8 cellular contexts compared by ENCODE assay signal in genomic region chrX:103585421-103586313, GRCh38. TPM values are rescaled to one million over a fixed set of nuclear protein-coding genes. Genes with fewer than 3 reads are reported as not detected.
DNase-seq lines count a peak whose midpoint lies in the region; ATAC-seq and TF ChIP-seq lines count a peak whose summit lies in the region.

TCEAL4 (plus strand) TSS chrX:103585515; CDS start chrX:103586676, 1,161 bp downstream.

- H3K4me3 ChIP-seq in foreskin fibroblast (ENCODE audit: low read depth in 1 of 2, low read length in 2 of 2) (peak within 1 kb of the TSS; percentile 74 to 76), transverse colon (peak within 1 kb of the TSS; percentile 48 to 64 (median 56))

- H3K4me3 Mint-ChIP-seq in activated T-helper 2 cell treated with anti-CD3 and anti-CD28 coated beads, Interferon-gamma antibody, Interleukin-2, Interleukin-4, amounts not matched to agents 10 μg/mL and 5 μg/mL and 100 μg/mL, durations not matched to agents 14 hours and 24 hours and 36 hours (ENCODE audit: low read depth), result peak within 1 kb of the TSS; percentile 79
- peak within 1 kb of the TSS; percentile 74 for H3K4me3 Mint-ChIP-seq in natural killer cell treated with Interleukin-12 subunit alpha and Interleukin-12 subunit beta and Interleukin-15 and Interleukin-18, amount 100 ng/mL, for 72 hours

- H3K4me1 Mint-ChIP-seq in activated T-helper 2 cell treated with anti-CD3 and anti-CD28 coated beads, Interferon-gamma antibody, Interleukin-2, Interleukin-4, amounts not matched to agents 10 μg/mL and 5 μg/mL and 100 μg/mL, durations not matched to agents 14 hours and 24 hours and 36 hours (ENCODE audit: low read depth), result peaks cover 3% of the 10 kb centered on the region
- H3K4me1 Mint-ChIP-seq in natural killer cell treated with Interleukin-12 subunit alpha and Interleukin-12 subunit beta and Interleukin-15 and Interleukin-18, amount 100 ng/mL, for 72 hours (ENCODE audit: low read depth in 2 of 2), result peaks cover 4 to 5% of the 10 kb centered on the region in 2 donors

- TF ChIP-seq POLR2A in transverse colon (IDR thresholded peaks at IDR 0.05), result peak; percentile 26

- peak within 1 kb of the TSS; percentile 78 to 87 (median 84) for H3K27ac ChIP-seq in transverse colon

- peaks cover 7% of the 10 kb centered on the region for H3K9me3 Mint-ChIP-seq in activated T-helper 2 cell treated with anti-CD3 and anti-CD28 coated beads, Interferon-gamma antibody, Interleukin-2, Interleukin-4, amounts not matched to agents 10 μg/mL and 5 μg/mL and 100 μg/mL, durations not matched to agents 14 hours and 24 hours and 36 hours
- H3K9me3 Mint-ChIP-seq in natural killer cell treated with Interleukin-12 subunit alpha and Interleukin-12 subunit beta and Interleukin-15 and Interleukin-18, amount 100 ng/mL, for 72 hours, result no peaks in the 10 kb centered on the region

- H3K9me3 ChIP-seq in transverse colon, result no peaks in the 10 kb centered on the region

- DNase-seq in ACHN, result peak; percentile 11
- DNase-seq in NCI-H524 (lab: John Stamatoyannopoulos, UW), result peak; percentile 12 to 48
- DNase-seq in activated T-helper 2 cell treated with anti-CD3 and anti-CD28 coated beads, Interferon-gamma antibody, Interleukin-2, Interleukin-4, amounts not matched to agents 10 μg/mL and 5 μg/mL and 100 μg/mL, durations not matched to agents 14 hours and 24 hours and 36 hours (ENCODE audit: low spot score), result no peak
- peak in 1 of 2 donors; percentile 71 for DNase-seq in foreskin fibroblast
- DNase-seq in natural killer cell treated with Interleukin-12 subunit alpha and Interleukin-12 subunit beta and Interleukin-15 and Interleukin-18, amount 100 ng/mL, for 72 hours (ENCODE audit: low spot score), result no peak
- peak; percentile 68 for DNase-seq in transverse colon

- TF ChIP-seq CTCF in foreskin fibroblast (IDR thresholded peaks at IDR 0.05; ENCODE audit: low read depth, low read length) (no peak), transverse colon (IDR thresholded peaks at IDR 0.05) (no peak)

- H3K27me3 ChIP-seq in transverse colon, result no peaks in the 10 kb centered on the region

- WGBS in transverse colon (ENCODE audit: low coverage in 1 of 2), 2 donors, result 30% methylated on average over 53 of the region's 56 CpGs; no CpG with 5 or more reads in 1 of the 2 donors

- no peak within 1 kb of the TSS for H3K27ac Mint-ChIP-seq in activated T-helper 2 cell treated with anti-CD3 and anti-CD28 coated beads, Interferon-gamma antibody, Interleukin-2, Interleukin-4, amounts not matched to agents 10 μg/mL and 5 μg/mL and 100 μg/mL, durations not matched to agents 14 hours and 24 hours and 36 hours
- peak within 1 kb of the TSS in 1 of 2 donors; percentile 28 for H3K27ac Mint-ChIP-seq in natural killer cell treated with Interleukin-12 subunit alpha and Interleukin-12 subunit beta and Interleukin-15 and Interleukin-18, amount 100 ng/mL, for 72 hours

- intact Hi-C loops in activated T-helper 2 cell treated with anti-CD3 and anti-CD28 coated beads, Interferon-gamma antibody, Interleukin-2, Interleukin-4, amounts not matched to agents 10 μg/mL and 5 μg/mL and 100 μg/mL, durations not matched to agents 14 hours and 24 hours and 36 hours (cut with micrococcal nuclease), result no loop called here
- intact Hi-C loops in transverse colon (cut with DNase I; ENCODE audit: low total_unique reads), result no loop called here

- no peak for TF ChIP-seq EP300 in transverse colon (IDR thresholded peaks at IDR 0.05; ENCODE audit: low read depth)

- peaks cover 17% of the 10 kb centered on the region for H3K27me3 Mint-ChIP-seq in activated T-helper 2 cell treated with anti-CD3 and anti-CD28 coated beads, Interferon-gamma antibody, Interleukin-2, Interleukin-4, amounts not matched to agents 10 μg/mL and 5 μg/mL and 100 μg/mL, durations not matched to agents 14 hours and 24 hours and 36 hours (ENCODE audit: low read depth)
- peaks cover 19 to 34% of the 10 kb centered on the region in 2 donors for H3K27me3 Mint-ChIP-seq in natural killer cell treated with Interleukin-12 subunit alpha and Interleukin-12 subunit beta and Interleukin-15 and Interleukin-18, amount 100 ng/mL, for 72 hours

- in situ Hi-C loops in ACHN (cut with HindIII; ENCODE audit: low pct_ligation_motif_present, low pct_unique_long_range_greater_than_20kb, low sequenced_read_pairs), result no loop called here
- in situ Hi-C loops in transverse colon (cut with MboI; ENCODE audit: low pct_ligation_motif_present in 1 of 4, low pct_unique_long_range_greater_than_20kb in 1 of 4, low sequenced_read_pairs in 3 of 4), result no loop called here

- H3K36me3 Mint-ChIP-seq in activated T-helper 2 cell treated with anti-CD3 and anti-CD28 coated beads, Interferon-gamma antibody, Interleukin-2, Interleukin-4, amounts not matched to agents 10 μg/mL and 5 μg/mL and 100 μg/mL, durations not matched to agents 14 hours and 24 hours and 36 hours (ENCODE audit: low read depth), result no peaks in the 10 kb centered on the region
- H3K36me3 Mint-ChIP-seq in natural killer cell treated with Interleukin-12 subunit alpha and Interleukin-12 subunit beta and Interleukin-15 and Interleukin-18, amount 100 ng/mL, for 72 hours, result peaks cover 4% of the 10 kb centered on the region

- no peaks in the 10 kb centered on the region for H3K36me3 ChIP-seq in transverse colon

- ATAC-seq in GM18519 (IDR thresholded peaks at IDR 0.05; ENCODE audit: low FRiP score, unreplicated experiment) (peak; percentile 56), HG03025 (IDR thresholded peaks at IDR 0.05; ENCODE audit: low FRiP score, unreplicated experiment) (peak; percentile 77)
- peak; percentile 62 to 70 for ATAC-seq in natural killer cell treated with Interleukin-12 subunit alpha and Interleukin-12 subunit beta and Interleukin-15 and Interleukin-18, amount 100 ng/mL, for 72 hours

- peaks cover 0 to 6% (median 0%) of the 10 kb centered on the region in 4 donors for H3K4me1 ChIP-seq in transverse colon

RNA-seq across cellular contexts. Expression of gene TCEAL4, which starts in this region (rescaled TPM):
- 6.1 TPM in 2 replicates for total RNA-seq in activated T-helper 2 cell treated with anti-CD3 and anti-CD28 coated beads, Interferon-gamma antibody, Interleukin-2, Interleukin-4, amounts not matched to agents 10 μg/mL and 5 μg/mL and 100 μg/mL, durations not matched to agents 14 hours and 24 hours and 36 hours
- total RNA-seq in natural killer cell treated with Interleukin-12 subunit alpha and Interleukin-12 subunit beta and Interleukin-15 and Interleukin-18, amount 100 ng/mL, for 72 hours, result 1 to 10 TPM; 4.0 to 8.2 TPM
- total RNA-seq in transverse colon, result 100 to 1,000 TPM in 1 of 4 donors, 10 to 100 TPM in 3; 25.5 to 118 (median 55.6) TPM

Comparison
In these comparisons a context has a peak if more than half of its experiments do, and no peak if none do; other contexts are left out.
1. DNase-seq: peak in ACHN (single experiment), NCI-H524 (2 of 2) and transverse colon (single experiment); none in activated T-helper 2 cell treated with anti-CD3 and anti-CD28 coated beads, Interferon-gamma antibody, Interleukin-2, Interleukin-4, amounts not matched to agents 10 μg/mL and 5 μg/mL and 100 μg/mL, durations not matched to agents 14 hours and 24 hours and 36 hours (single experiment) and natural killer cell treated with Interleukin-12 subunit alpha and Interleukin-12 subunit beta and Interleukin-15 and Interleukin-18, amount 100 ng/mL, for 72 hours (single experiment).
2. Peak in every context shown above with its lines, with median percentiles within 50 percentile points of each other: ATAC-seq.